Comparison of ENCODE assay signal across 1 cellular context in genomic region chr14:55427439-55427838, GRCh38.
A peak's percentile ranks its signal among the peaks of the same experiment; 100 is the strongest.
TF ChIP-seq lines count a peak whose summit lies in the region.

No MANE protein-coding gene starts in this region.

TF ChIP-seq in SK-N-SH, 30 proteins besides CTCF, POLR2A, EP300 and RAD21 (continued from another document):
- TF ChIP-seq USF1 (IDR thresholded peaks at IDR 0.05; ENCODE audit: borderline replicate concordance, low read depth) = no peak
- no peak for TF ChIP-seq MEF2A (IDR thresholded peaks at IDR 0.05; ENCODE audit: borderline replicate concordance, low read depth)
- no peak; the same call in 1 of the 2 replicates for TF ChIP-seq JUND (IDR thresholded peaks at IDR 0.05)
- TF ChIP-seq RCOR1 (IDR thresholded peaks at IDR 0.05; ENCODE audit: low read length) = no peak
- no peak for TF ChIP-seq EZH2phosphoT487 (IDR thresholded peaks at IDR 0.05; ENCODE audit: borderline replicate concordance, low read depth)
- no peak for TF ChIP-seq YY1 (IDR thresholded peaks at IDR 0.05; ENCODE audit: low read depth)
- peak; percentile 67 for TF ChIP-seq TCF12 (IDR thresholded peaks at IDR 0.05)
- TF ChIP-seq MAX (IDR thresholded peaks at IDR 0.05; ENCODE audit: low read depth) = no peak
- TF ChIP-seq CHD2 (IDR thresholded peaks at IDR 0.05; ENCODE audit: low read length, partially characterized antibody) = no peak
- TF ChIP-seq MXI1 (IDR thresholded peaks at IDR 0.05; ENCODE audit: low read depth, low read length) = no peak
- TF ChIP-seq, protein P1, sequence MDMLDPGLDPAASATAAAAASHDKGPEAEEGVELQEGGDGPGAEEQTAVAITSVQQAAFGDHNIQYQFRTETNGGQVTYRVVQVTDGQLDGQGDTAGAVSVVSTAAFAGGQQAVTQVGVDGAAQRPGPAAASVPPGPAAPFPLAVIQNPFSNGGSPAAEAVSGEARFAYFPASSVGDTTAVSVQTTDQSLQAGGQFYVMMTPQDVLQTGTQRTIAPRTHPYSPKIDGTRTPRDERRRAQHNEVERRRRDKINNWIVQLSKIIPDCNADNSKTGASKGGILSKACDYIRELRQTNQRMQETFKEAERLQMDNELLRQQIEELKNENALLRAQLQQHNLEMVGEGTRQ (IDR thresholded peaks at IDR 0.05; ENCODE audit: borderline replicate concordance, low read depth, low read length) = no peak
- TF ChIP-seq POLR2AphosphoS5 (IDR thresholded peaks at IDR 0.05; ENCODE audit: low read depth, low read length) = no peak
- no peak for TF ChIP-seq IRF3 (IDR thresholded peaks at IDR 0.05; ENCODE audit: low read depth, low read length)
- TF ChIP-seq REST (IDR thresholded peaks at IDR 0.05; ENCODE audit: low read depth, low read length) = no peak
- no peak for TF ChIP-seq RXRA (IDR thresholded peaks at IDR 0.05; ENCODE audit: borderline replicate concordance, low read depth)
- no peak for TF ChIP-seq ELF1 (IDR thresholded peaks at IDR 0.05)
- no peak for TF ChIP-seq TAF1 (IDR thresholded peaks at IDR 0.05; ENCODE audit: borderline replicate concordance, low read depth, low read length)
- no peak for TF ChIP-seq SIN3A (IDR thresholded peaks at IDR 0.05; ENCODE audit: borderline replicate concordance, low read depth, low read length)
- TF ChIP-seq FOXM1 (IDR thresholded peaks at IDR 0.05; ENCODE audit: low read depth) = no peak
- peak; percentile 63 for TF ChIP-seq NFIC (IDR thresholded peaks at IDR 0.05; ENCODE audit: borderline replicate concordance)
